Comparison of ENCODE assay signal across 8 cellular contexts in the genomic region with DNA sequence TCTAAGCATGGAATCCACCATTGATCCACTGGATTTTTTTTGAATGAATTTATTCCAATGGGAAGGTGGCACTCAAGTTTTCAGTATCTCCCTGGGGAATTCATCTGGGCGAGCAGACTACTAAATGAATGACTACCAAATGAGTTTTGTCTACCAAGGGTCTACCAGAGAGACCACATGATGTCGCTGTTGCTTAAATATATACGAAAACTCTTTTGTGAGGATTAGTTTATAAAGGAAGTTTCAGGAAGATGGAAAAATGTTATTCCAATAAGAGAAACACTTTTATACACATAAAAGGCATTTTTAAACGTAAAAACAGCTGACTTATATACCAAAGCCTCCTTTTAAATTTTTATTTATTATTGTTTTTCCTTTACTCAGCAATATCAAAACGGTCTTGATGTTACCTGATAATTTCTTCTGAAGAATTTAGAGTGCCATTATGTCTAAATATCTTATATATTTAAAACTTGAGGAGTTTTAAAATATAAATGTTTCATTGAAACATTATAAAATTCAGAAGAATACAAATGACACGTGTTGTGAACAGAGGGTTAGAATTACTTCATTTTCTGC.
A peak's percentile ranks its signal among the peaks of the same experiment; 100 is the strongest.
DNase-seq lines count a peak whose midpoint lies in the region; ATAC-seq, FAIRE-seq and TF ChIP-seq lines count a peak whose summit lies in the region.

No MANE protein-coding gene starts in this region.

- H3K4me2 ChIP-seq in DND-41 (ENCODE audit: insufficient read depth, low read length) (no peak overlapping the region), IMR-90 (ENCODE audit: low read depth, low read length) (no peak overlapping the region), endothelial cell of umbilical vein (ENCODE audit: insufficient read depth, low read length) (no peak overlapping the region), neural progenitor cell (no peak overlapping the region)

- dilution Hi-C loops in IMR-90 (cut with HindIII; ENCODE audit: low sequenced_read_pairs, unreplicated experiment) (no loop called here), endothelial cell of umbilical vein (cut with MboI; ENCODE audit: extremely low pct_ligation_motif_present, low sequenced_read_pairs) (no loop called here)

- H3K27me3 Mint-ChIP-seq in neural progenitor cell (ENCODE audit: insufficient read depth, low read depth): peaks cover 4% of the 10 kb centered on the region
- H3K27me3 Mint-ChIP-seq in activated CD4-positive, alpha-beta memory T cell treated with anti-CD3 and anti-CD28 coated beads for 36 hours: peaks cover 4% of the 10 kb centered on the region

- H2BK120ac ChIP-seq in IMR-90 (ENCODE audit: low read depth, low read length): peak overlapping the region; percentile 70

- no peak overlapping the region for H3K23ac ChIP-seq in IMR-90 (ENCODE audit: low read depth, low read length)

- FAIRE-seq in endothelial cell of umbilical vein (lab: Jason Lieb, UNC): peak; percentile 83

- no peak overlapping the region for H2AK9ac ChIP-seq in IMR-90 (replicated peaks; ENCODE audit: low read depth, low read length, poor library complexity)

- peak; percentile 83 for TF ChIP-seq RAD21 in IMR-90 (IDR thresholded peaks at IDR 0.05; ENCODE audit: low read length)

- no peaks in the 10 kb centered on the region for H3K36me3 ChIP-seq in DND-41 (ENCODE audit: insufficient read depth, low read length)
- H3K36me3 ChIP-seq in IMR-90 (ENCODE audit: control insufficient read depth, insufficient read depth, low read length): no peaks in the 10 kb centered on the region
- H3K36me3 ChIP-seq in endothelial cell of umbilical vein (ENCODE audit: control insufficient read depth in 2 of 2, extremely low read depth in 1 of 2, insufficient read depth in 2 of 2, low read length in 2 of 2): no peaks in the 10 kb centered on the region
- no peaks in the 10 kb centered on the region for H3K36me3 ChIP-seq in neural progenitor cell

- H3K27ac ChIP-seq in DND-41 (ENCODE audit: low read length) (no peak overlapping the region), IMR-90 (ENCODE audit: insufficient read depth, low read length) (no peak overlapping the region), endothelial cell of umbilical vein (ENCODE audit: insufficient read depth, low read depth, low read length) (no peak overlapping the region), neural progenitor cell (no peak overlapping the region)

- CTCF ChIA-PET in IMR-90 (lab: Yijun Ruan, JAX) (interaction anchor here (0.6 to 3.6 kb wide), 6 partner anchors 72 to 893 kb away, joined by 3 to 16 read pairs (median 3); no protein-coding TSS in a partner anchor), endothelial cell of umbilical vein (lab: Charles Lee) (interaction anchor here (1.0 to 8.1 kb wide), 9 partner anchors 9 to 1297 kb away, joined by 3 to 71 read pairs (median 5); no protein-coding TSS in a partner anchor)
- CTCF ChIA-PET in activated CD4-positive, alpha-beta memory T cell treated with anti-CD3 and anti-CD28 coated beads for 36 hours (lab: Charles Lee): interaction anchor here (1.5 to 4.0 kb wide), 2 partner anchors 124 to 127 kb away, joined by 8 to 27 read pairs; no protein-coding TSS in a partner anchor

- no peak overlapping the region for H4K91ac ChIP-seq in IMR-90 (ENCODE audit: insufficient read depth, low read depth, low read length)

- in situ Hi-C loops in IMR-90 (cut with MboI; ENCODE audit: low sequenced_read_pairs): loop anchor here (5.0 kb wide), 1 partner anchor 122 kb away; no protein-coding TSS in a partner anchor

- H2AK5ac ChIP-seq in IMR-90 (ENCODE audit: low read depth, low read length): no peak overlapping the region

- no peaks in the 10 kb centered on the region for H3K79me2 ChIP-seq in DND-41 (ENCODE audit: insufficient read depth, low read length)
- H3K79me2 ChIP-seq in endothelial cell of umbilical vein (ENCODE audit: control insufficient read depth, insufficient read depth, low read length): no peaks in the 10 kb centered on the region
- H3K79me2 ChIP-seq in neural progenitor cell (ENCODE audit: low read depth): no peaks in the 10 kb centered on the region

- H3K79me1 ChIP-seq in IMR-90 (ENCODE audit: low read depth in 1 of 2, low read length in 2 of 2): no peaks in the 10 kb centered on the region

- no peak overlapping the region for H3K18ac ChIP-seq in IMR-90 (ENCODE audit: low read depth, low read length)

- H3K4me1 ChIP-seq in DND-41 (ENCODE audit: insufficient read depth, low read length) (no peaks in the 10 kb centered on the region), IMR-90 (ENCODE audit: control insufficient read depth, insufficient read depth, low read length) (peaks cover 2% of the 10 kb centered on the region; the same call in 1 of the 2 replicates), endothelial cell of umbilical vein (ENCODE audit: control insufficient read depth, extremely low read depth, insufficient read depth, low read length) (no peaks in the 10 kb centered on the region), neural progenitor cell (peaks cover 22% of the 10 kb centered on the region)

- no peak overlapping the region for H2BK15ac ChIP-seq in IMR-90 (ENCODE audit: low read depth, low read length)

- H4K5ac ChIP-seq in IMR-90 (ENCODE audit: low read depth, low read length): no peak overlapping the region

- BruUV-seq in IMR-90 (replicated peaks; lab: Mats Ljungman, UMichigan): no TSS peak
- BruUV-seq in endothelial cell of umbilical vein (replicated peaks; lab: Mats Ljungman, UMichigan): no TSS peak

- H2AFZ ChIP-seq in DND-41 (ENCODE audit: low read depth, low read length) (no peak overlapping the region), IMR-90 (replicated peaks; ENCODE audit: low read length, poor library complexity) (no peak overlapping the region), endothelial cell of umbilical vein (ENCODE audit: low read depth, low read length) (no peak overlapping the region), neural progenitor cell (replicated peaks) (no peak overlapping the region)

- H3K9me1 ChIP-seq in IMR-90 (ENCODE audit: insufficient read depth, low read length) (0 out of 2 replicates have a peak, but pooled peaks cover 3% of the 10 kb centered on the region), endothelial cell of umbilical vein (replicated peaks; ENCODE audit: control insufficient read depth, extremely low read depth, insufficient read depth, low read length) (no peaks in the 10 kb centered on the region)

- POLR2A ChIA-PET in IMR-90 (lab: Charles Lee; ENCODE audit: unreplicated experiment): interaction anchor here (0.9 kb wide), 1 partner anchor 127 kb away, joined by 3 read pairs; no protein-coding TSS in a partner anchor
- POLR2A ChIA-PET in endothelial cell of umbilical vein (lab: Charles Lee): interaction anchor here (0.6 kb wide), 1 partner anchor 634 kb away, joined by 8 read pairs; no protein-coding TSS in a partner anchor
- POLR2A ChIA-PET in activated CD4-positive, alpha-beta memory T cell treated with anti-CD3 and anti-CD28 coated beads for 36 hours (lab: Charles Lee): no interaction called here

- H3K4me3 ChIP-seq in DND-41 (ENCODE audit: low read depth in 1 of 2, low read length in 2 of 2) (no peak overlapping the region), IMR-90 (ENCODE audit: insufficient read depth, low read depth, low read length) (no peak overlapping the region), endothelial cell of umbilical vein (replicated peaks in 1 of 3; ENCODE audit: insufficient read depth in 1 of 3, low read depth in 1 of 3, low read length in 3 of 3) (no peak overlapping the region), neural progenitor cell (no peak overlapping the region)

- H2BK5ac ChIP-seq in IMR-90 (ENCODE audit: low read depth, low read length, poor library complexity, severe bottlenecking): no peak overlapping the region

- H3K14ac ChIP-seq in IMR-90 (replicated peaks; ENCODE audit: low read depth, low read length): no peak overlapping the region

- intact Hi-C loops in IMR-90 (cut with micrococcal nuclease) (loop anchor here (1.0 to 10.0 kb wide), 6 partner anchors 72 to 755 kb away; a partner anchor contains a TSS), endothelial cell of umbilical vein (cut with micrococcal nuclease) (loop anchor here (1.0 to 10.0 kb wide), 8 partner anchors 55 to 1296 kb away; a partner anchor contains a TSS)
- intact Hi-C loops in activated CD4-positive, alpha-beta memory T cell treated with anti-CD3 and anti-CD28 coated beads for 36 hours (cut with micrococcal nuclease): loop anchor here (1.0 to 10.0 kb wide), 2 partner anchors 75 to 126 kb away; no protein-coding TSS in a partner anchor

- H3K9me3 Mint-ChIP-seq in neural progenitor cell: no peaks in the 10 kb centered on the region
- H3K9me3 Mint-ChIP-seq in activated CD4-positive, alpha-beta memory T cell treated with anti-CD3 and anti-CD28 coated beads for 36 hours: no peaks in the 10 kb centered on the region
- H3K9me3 Mint-ChIP-seq in activated naive CD4-positive, alpha-beta T cell treated with anti-CD3 and anti-CD28 coated beads, Interleukin-2, amount 50 U/mL, for 72 hours: no peaks in the 10 kb centered on the region

- H4K20me1 ChIP-seq in DND-41 (ENCODE audit: insufficient read depth, low read length) (no peaks in the 10 kb centered on the region), IMR-90 (ENCODE audit: insufficient read depth, low read length) (no peaks in the 10 kb centered on the region), endothelial cell of umbilical vein (replicated peaks; ENCODE audit: control insufficient read depth, extremely low read depth, insufficient read depth, low read length) (no peaks in the 10 kb centered on the region), neural progenitor cell (ENCODE audit: low read depth) (no peaks in the 10 kb centered on the region)

- 0 out of 2 replicates have a peak overlapping the region, but pooled peaks have one; percentile 78 for H2BK20ac ChIP-seq in IMR-90 (ENCODE audit: low read depth, low read length)

- no peak overlapping the region for H3K56ac ChIP-seq in IMR-90 (ENCODE audit: extremely low read depth, insufficient read depth, low read length)

- TF ChIP-seq CTCF in DND-41 (IDR thresholded peaks at IDR 0.05; ENCODE audit: borderline replicate concordance, extremely low read depth, low read length, poor library complexity, severe bottlenecking) (peak; percentile 75), IMR-90 (conservative IDR thresholded peaks at IDR 0.05; ENCODE audit: low read depth, low read length) (peak; percentile 83), endothelial cell of umbilical vein (IDR thresholded peaks at IDR 0.05; ENCODE audit: extremely low read depth in 1 of 2, insufficient read depth in 1 of 2, low read depth in 1 of 2, low read length in 2 of 2) (peak; percentile 42 to 54), neural progenitor cell (IDR thresholded peaks at IDR 0.05) (peak; percentile 85)

- peaks cover 55% of the 10 kb centered on the region for H3K4me1 Mint-ChIP-seq in neural progenitor cell
- H3K4me1 Mint-ChIP-seq in activated CD4-positive, alpha-beta memory T cell treated with anti-CD3 and anti-CD28 coated beads for 36 hours (ENCODE audit: low read depth): no peaks in the 10 kb centered on the region

- DNase-seq in DND-41 (peak; percentile 6), IMR-90 (peak; percentile 75), OCI-M1 (lab: John Stamatoyannopoulos, UW) (peak; percentile 77), endothelial cell of umbilical vein (ENCODE audit: low read depth, low spot score) (peak; percentile 76), neural progenitor cell (ENCODE audit: low spot score) (peak; percentile 83)
- DNase-seq in activated CD4-positive, alpha-beta memory T cell treated with anti-CD3 and anti-CD28 coated beads for 36 hours: no peak
- DNase-seq in activated naive CD4-positive, alpha-beta T cell treated with anti-CD3 and anti-CD28 coated beads, Interleukin-2, amount 50 U/mL, for 72 hours (ENCODE audit: low spot score in 2 of 2): no peak

- H3K4ac ChIP-seq in IMR-90 (ENCODE audit: low read depth, low read length): peak overlapping the region; percentile 59; the same call in 1 of the 2 replicates

- no peak for ATAC-seq in DND-41 (ENCODE audit: insufficient read depth, low read depth)
- peak; percentile 79 for ATAC-seq in IMR-90 (ENCODE audit: low read depth)
- ATAC-seq in GM21529 (IDR thresholded peaks at IDR 0.05; ENCODE audit: unreplicated experiment): no peak
- no peak for ATAC-seq in activated naive CD4-positive, alpha-beta T cell treated with anti-CD3 and anti-CD28 coated beads, Interleukin-2, amount 50 U/mL, for 72 hours

- H3K27ac Mint-ChIP-seq in neural progenitor cell: no peak overlapping the region
- H3K27ac Mint-ChIP-seq in activated CD4-positive, alpha-beta memory T cell treated with anti-CD3 and anti-CD28 coated beads for 36 hours: no peak overlapping the region
- H3K27ac Mint-ChIP-seq in activated naive CD4-positive, alpha-beta T cell treated with anti-CD3 and anti-CD28 coated beads, Interleukin-2, amount 50 U/mL, for 72 hours: no peak overlapping the region

- H3K4me3 Mint-ChIP-seq in neural progenitor cell: no peak overlapping the region
- H3K4me3 Mint-ChIP-seq in activated CD4-positive, alpha-beta memory T cell treated with anti-CD3 and anti-CD28 coated beads for 36 hours: no peak overlapping the region

- H3K9me3 ChIP-seq in DND-41 (ENCODE audit: insufficient read depth, low read length, severe bottlenecking) (no peaks in the 10 kb centered on the region), IMR-90 (ENCODE audit: control insufficient read depth, insufficient read depth, low read length) (no peaks in the 10 kb centered on the region), endothelial cell of umbilical vein (replicated peaks; ENCODE audit: control insufficient read depth, insufficient read depth, low read length) (no peaks in the 10 kb centered on the region), neural progenitor cell (ENCODE audit: low read depth) (no peaks in the 10 kb centered on the region)

- no CpG with 5 or more reads among the region's 6 CpGs for WGBS in IMR-90 (ENCODE audit: extremely low coverage in 2 of 2, insufficient read length in 1 of 2), 2 experiments

- peaks cover 13% of the 10 kb centered on the region for H3F3A ChIP-seq in neural progenitor cell (ENCODE audit: low read depth)

- TF ChIP-seq POLR2A in IMR-90 (IDR thresholded peaks at IDR 0.05; ENCODE audit: low read depth, low read length) (no peak), endothelial cell of umbilical vein (IDR thresholded peaks at IDR 0.05; ENCODE audit: low read depth, low read length) (no peak)

- no peaks in the 10 kb centered on the region for H3K36me3 Mint-ChIP-seq in neural progenitor cell
- no peaks in the 10 kb centered on the region for H3K36me3 Mint-ChIP-seq in activated CD4-positive, alpha-beta memory T cell treated with anti-CD3 and anti-CD28 coated beads for 36 hours
- H3K36me3 Mint-ChIP-seq in activated naive CD4-positive, alpha-beta T cell treated with anti-CD3 and anti-CD28 coated beads, Interleukin-2, amount 50 U/mL, for 72 hours: no peaks in the 10 kb centered on the region

- H3K9ac ChIP-seq in DND-41 (ENCODE audit: low read depth, low read length): no peak overlapping the region
- no peak overlapping the region for H3K9ac ChIP-seq in IMR-90 (ENCODE audit: low read depth, low read length)
- no peak overlapping the region for H3K9ac ChIP-seq in endothelial cell of umbilical vein (replicated peaks; ENCODE audit: extremely low read depth, insufficient read depth, low read length)
- no peak overlapping the region for H3K9ac ChIP-seq in neural progenitor cell

- H4K8ac ChIP-seq in IMR-90 (ENCODE audit: low read depth in 2 of 2, low read length in 2 of 2): no peak overlapping the region

- H3K27me3 ChIP-seq in DND-41 (ENCODE audit: insufficient read depth, low read length, poor library complexity) (peaks cover 3% of the 10 kb centered on the region), IMR-90 (ENCODE audit: control insufficient read depth, insufficient read depth, low read length) (peaks cover 24% of the 10 kb centered on the region), endothelial cell of umbilical vein (ENCODE audit: control insufficient read depth in 2 of 2, insufficient read depth in 2 of 2, low read length in 2 of 2) (peaks cover 23 to 27% of the 10 kb centered on the region in 2 experiments), neural progenitor cell (no peaks in the 10 kb centered on the region)

Comparison
In these comparisons a context has a peak if more than half of its experiments do, and no peak if none do; other contexts are left out.
1. DNase-seq: peak in DND-41 (single experiment), IMR-90 (single experiment), OCI-M1 (single experiment), endothelial cell of umbilical vein (single experiment) and neural progenitor cell (single experiment); none in activated CD4-positive, alpha-beta memory T cell treated with anti-CD3 and anti-CD28 coated beads for 36 hours (single experiment) and activated naive CD4-positive, alpha-beta T cell treated with anti-CD3 and anti-CD28 coated beads, Interleukin-2, amount 50 U/mL, for 72 hours (0 of 2).
2. Peak in every context shown above with its lines, with median percentiles within 50 percentile points of each other: CTCF ChIP-seq.